ENCODE assay signal across 9 cellular contexts in genomic region chr2:43184339-43184895, GRCh38. TPM values are rescaled to one million over a fixed set of nuclear protein-coding genes. Genes with fewer than 3 reads are reported as not detected.
A peak's percentile ranks its signal among the peaks of the same experiment; 100 is the strongest.
DNase-seq lines count a peak whose midpoint lies in the region; ATAC-seq lines count a peak whose summit lies in the region.
"Had no signal": no experiment of that assay in that cellular context is flagged by ENCODE, and none has a peak within 500 bp of the region (broad histone marks: within the 10 kb centered on the region; RNA-seq: fewer than 3 reads in every experiment).

No MANE protein-coding gene starts in this region.

- H3K9me3 Mint-ChIP-seq in activated CD4-positive, alpha-beta T cell treated with anti-CD3 and anti-CD28 coated beads for 36 hours (ENCODE audit: low read depth): no peaks in the 10 kb centered on the region
- H3K9me3 Mint-ChIP-seq: IgD-negative memory B cell had no signal

- no peak overlapping the region for H3K4me3 Mint-ChIP-seq in activated CD4-positive, alpha-beta T cell treated with anti-CD3 and anti-CD28 coated beads for 36 hours
- H3K4me3 Mint-ChIP-seq: IgD-negative memory B cell had no signal

- POLR2A ChIA-PET in activated CD4-positive, alpha-beta T cell treated with anti-CD3 and anti-CD28 coated beads for 36 hours (lab: Charles Lee): interaction anchor here (1.0 kb wide), 1 partner anchor 10 kb away, joined by 3 read pairs; no protein-coding TSS in a partner anchor

- peaks cover 61% of the 10 kb centered on the region for H3K4me1 Mint-ChIP-seq in activated CD4-positive, alpha-beta T cell treated with anti-CD3 and anti-CD28 coated beads for 36 hours

- CTCF ChIA-PET in activated CD4-positive, alpha-beta T cell treated with anti-CD3 and anti-CD28 coated beads for 36 hours (lab: Charles Lee): no interaction called here

- H3K36me3 Mint-ChIP-seq in activated CD4-positive, alpha-beta T cell treated with anti-CD3 and anti-CD28 coated beads for 36 hours (ENCODE audit: low read depth): no peaks in the 10 kb centered on the region

- no peaks in the 10 kb centered on the region for H3K27me3 Mint-ChIP-seq in activated CD4-positive, alpha-beta T cell treated with anti-CD3 and anti-CD28 coated beads for 36 hours

- H3K27ac Mint-ChIP-seq in activated CD4-positive, alpha-beta T cell treated with anti-CD3 and anti-CD28 coated beads for 36 hours: peak overlapping the region; percentile 93

- peak; percentile 41 for DNase-seq in HK-2 (ENCODE audit: unreplicated experiment)
- peak; percentile 80 for DNase-seq in activated CD4-positive, alpha-beta T cell treated with anti-CD3 and anti-CD28 coated beads for 36 hours
- peak; percentile 94 for DNase-seq in epithelial cell of prostate (ENCODE audit: low read depth, low spot score)
- DNase-seq in stimulated activated CD4-positive, alpha-beta T cell treated with anti-CD3 and anti-CD28 coated beads, Interleukin-15, amount 100 ng/mL, for 48 hours (ENCODE audit: low read depth in 2 of 2): peak; percentile 58 to 59
- no peak for DNase-seq in NCI-H69 (lab: John Stamatoyannopoulos, UW)
- DNase-seq in cerebellar cortex (ENCODE audit: low spot score): no peak
- no peak for DNase-seq in cerebellar nuclear complex (lab: John Stamatoyannopoulos, UW)

- intact Hi-C loops in activated CD4-positive, alpha-beta T cell treated with anti-CD3 and anti-CD28 coated beads for 36 hours (cut with DNase I, micrococcal nuclease): loop anchor here (1.0 kb wide), 1 partner anchor 10 kb away; no protein-coding TSS in a partner anchor

- peak overlapping the region; percentile 65 for H3K27ac ChIP-seq in epithelial cell of prostate

- ATAC-seq in activated CD4-positive, alpha-beta T cell treated with anti-CD3 and anti-CD28 coated beads for 36 hours: peak; percentile 98
- ATAC-seq in HG02884 (IDR thresholded peaks at IDR 0.05; ENCODE audit: unreplicated experiment): no peak

RNA-seq across cellular contexts. Expression of gene ZFP36L2, which starts 42.0 kb away (rescaled TPM):
- 10 to 100 TPM; 74.4 to 77.7 TPM for total RNA-seq in activated CD4-positive, alpha-beta T cell treated with anti-CD3 and anti-CD28 coated beads for 36 hours

Comparison
In these comparisons a context has a peak if more than half of its experiments do, and no peak if none do; other contexts are left out.
1. DNase-seq: peak in HK-2 (single experiment), activated CD4-positive, alpha-beta T cell treated with anti-CD3 and anti-CD28 coated beads for 36 hours (single experiment), epithelial cell of prostate (single experiment) and stimulated activated CD4-positive, alpha-beta T cell treated with anti-CD3 and anti-CD28 coated beads, Interleukin-15, amount 100 ng/mL, for 48 hours (2 of 2); none in NCI-H69 (single experiment), cerebellar cortex (single experiment) and cerebellar nuclear complex (0 of 2).